In genomic region chr3:65953881-65954733, GRCh38 we compare ENCODE assay signal across 8 cellular contexts.
DNase-seq lines count a peak whose midpoint lies in the region; ATAC-seq and TF ChIP-seq lines count a peak whose summit lies in the region.

No MANE protein-coding gene starts in this region.

- no peak overlapping the region for H3K4me3 Mint-ChIP-seq in naive thymus-derived CD4-positive, alpha-beta T cell

- no peaks in the 10 kb centered on the region for H3K27me3 ChIP-seq in right lobe of liver
- H3K27me3 ChIP-seq in thoracic aorta (replicated peaks; ENCODE audit: insufficient read depth): no peaks in the 10 kb centered on the region
- H3K27me3 ChIP-seq in naive thymus-derived CD4-positive, alpha-beta T cell (ENCODE audit: control insufficient read depth in 2 of 2, insufficient read depth in 2 of 2, low read length in 2 of 2): no peaks in the 10 kb centered on the region

- H3K4me1 Mint-ChIP-seq in naive thymus-derived CD4-positive, alpha-beta T cell: peaks cover 0 to 5% (median 0%) of the 10 kb centered on the region in 7 donors

- H3K4me3 ChIP-seq in coronary artery (peak overlapping the region; percentile 56), right lobe of liver (peak overlapping the region in 2 of 3 donors; percentile 17 to 38), thoracic aorta (peak overlapping the region; percentile 57)
- no peak overlapping the region for H3K4me3 ChIP-seq in naive thymus-derived CD4-positive, alpha-beta T cell (ENCODE audit: low read length)

- ATAC-seq in right lobe of liver: peak; percentile 70 to 84 (median 82)
- ATAC-seq in thoracic aorta (ENCODE audit: insufficient number of reproducible peaks, low FRiP score, low read depth): no peak
- ATAC-seq in naive thymus-derived CD4-positive, alpha-beta T cell: no peak
- no peak for ATAC-seq in GM19023 (IDR thresholded peaks at IDR 0.05; ENCODE audit: unreplicated experiment)

- H3K4me1 ChIP-seq in right lobe of liver (peaks cover 0 to 62% (median 19%) of the 10 kb centered on the region in 4 donors), thoracic aorta (ENCODE audit: control insufficient read depth in 1 of 2, low read depth in 2 of 2) (peaks cover 15 to 74% of the 10 kb centered on the region in 2 donors)
- H3K4me1 ChIP-seq in naive thymus-derived CD4-positive, alpha-beta T cell (ENCODE audit: control insufficient read depth in 2 of 2, insufficient read depth in 2 of 2, low read length in 2 of 2): no peaks in the 10 kb centered on the region

- POLR2A ChIA-PET in naive thymus-derived CD4-positive, alpha-beta T cell (lab: Charles Lee): no interaction called here

- TF ChIP-seq POLR2A in right lobe of liver (IDR thresholded peaks at IDR 0.05): no peak

- WGBS in right lobe of liver (ENCODE audit: insufficient coverage, low coverage, low lambda C conversion rate, missing lambda C conversion rate): 18% methylated on average over 16 of the region's 16 CpGs

- no peak overlapping the region for H3K27ac Mint-ChIP-seq in naive thymus-derived CD4-positive, alpha-beta T cell

- peak overlapping the region; percentile 73 to 84 for H3K27ac ChIP-seq in coronary artery
- peak overlapping the region; percentile 90 to 92 (median 92) for H3K27ac ChIP-seq in right lobe of liver
- peak overlapping the region; percentile 57 to 65 for H3K27ac ChIP-seq in thoracic aorta
- no peak overlapping the region for H3K27ac ChIP-seq in naive thymus-derived CD4-positive, alpha-beta T cell (ENCODE audit: low read depth, low read length)

- H3K9me3 ChIP-seq in right lobe of liver (no peaks in the 10 kb centered on the region), thoracic aorta (no peaks in the 10 kb centered on the region)
- H3K9me3 ChIP-seq in naive thymus-derived CD4-positive, alpha-beta T cell (ENCODE audit: control insufficient read depth in 2 of 3, low read length in 3 of 3): no peaks in the 10 kb centered on the region

- H3K36me3 Mint-ChIP-seq in naive thymus-derived CD4-positive, alpha-beta T cell: no peaks in the 10 kb centered on the region

- peaks cover 0 to 26% (median 4%) of the 10 kb centered on the region in 5 donors for H3K27me3 Mint-ChIP-seq in naive thymus-derived CD4-positive, alpha-beta T cell

- H3K36me3 ChIP-seq in right lobe of liver (no peaks in the 10 kb centered on the region), thoracic aorta (no peaks in the 10 kb centered on the region)
- no peaks in the 10 kb centered on the region for H3K36me3 ChIP-seq in naive thymus-derived CD4-positive, alpha-beta T cell (ENCODE audit: control insufficient read depth in 2 of 3, insufficient read depth in 3 of 3, low read length in 3 of 3)

- DNase-seq in LoVo (ENCODE audit: low spot score) (peak; percentile 62), coronary artery (ENCODE audit: low spot score) (no peak), right lobe of liver (peak; percentile 84 to 94 (median 88)), thoracic aorta (ENCODE audit: low spot score) (no peak), NCI-H748 treated with DMSO at 0.1 percent for 48 hours (lab: John Stamatoyannopoulos, UW) (no peak)
- no peak for DNase-seq in naive thymus-derived CD4-positive, alpha-beta T cell
- no peak for DNase-seq in activated T-cell treated with anti-CD3 and anti-CD28 coated beads, Interleukin-2, amount 50 U/mL, for 48 hours

- intact Hi-C loops in right lobe of liver (cut with DNase I): no loop called here
- intact Hi-C loops in naive thymus-derived CD4-positive, alpha-beta T cell (cut with micrococcal nuclease): no loop called here

- peaks cover 0 to 9% (median 1%) of the 10 kb centered on the region in 11 donors for H3K9me3 Mint-ChIP-seq in naive thymus-derived CD4-positive, alpha-beta T cell

- TF ChIP-seq CTCF in coronary artery (IDR thresholded peaks at IDR 0.05): no peak
- TF ChIP-seq CTCF in right lobe of liver (IDR thresholded peaks at IDR 0.05): no peak
- TF ChIP-seq CTCF in thoracic aorta (IDR thresholded peaks at IDR 0.05): no peak

- CTCF ChIA-PET in naive thymus-derived CD4-positive, alpha-beta T cell (lab: Charles Lee): no interaction called here

Comparison
In these comparisons a context has a peak if more than half of its experiments do, and no peak if none do; other contexts are left out.
1. DNase-seq: peak in LoVo (single experiment) and right lobe of liver (3 of 3); none in coronary artery (single experiment), thoracic aorta (single experiment), naive thymus-derived CD4-positive, alpha-beta T cell (0 of 9), NCI-H748 treated with DMSO at 0.1 percent for 48 hours (single experiment) and activated T-cell treated with anti-CD3 and anti-CD28 coated beads, Interleukin-2, amount 50 U/mL, for 48 hours (0 of 2).
2. ATAC-seq: peak in right lobe of liver (4 of 4); none in thoracic aorta (single experiment), naive thymus-derived CD4-positive, alpha-beta T cell (single experiment) and GM19023 (single experiment).